8 cellular contexts compared by ENCODE assay signal in the genomic region with DNA sequence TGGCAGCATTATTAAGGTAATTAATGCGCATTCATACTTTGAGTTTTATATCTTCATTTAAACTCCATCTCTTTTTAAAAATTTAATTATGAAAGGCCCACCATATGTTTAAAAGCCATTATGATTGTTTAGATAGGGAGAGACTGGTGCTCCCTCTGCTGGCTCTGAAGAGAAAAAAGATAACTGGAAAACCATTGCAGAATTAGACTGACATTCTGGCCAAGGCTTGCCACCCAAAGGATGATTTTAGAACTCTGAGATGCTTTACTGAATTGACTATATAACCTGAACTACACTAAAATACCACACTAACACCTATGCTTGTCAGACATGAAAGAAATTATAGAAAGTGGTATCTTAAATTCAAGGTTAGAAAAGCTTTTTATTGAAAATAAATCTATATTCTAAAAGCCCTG.
DNase-seq lines count a peak whose midpoint lies in the region; ATAC-seq, FAIRE-seq and TF ChIP-seq lines count a peak whose summit lies in the region.

No MANE protein-coding gene starts in this region.

- H3K4me3 ChIP-seq in OCI-LY1 (ENCODE audit: low read depth, low read length, poor library complexity, severe bottlenecking) (no peak overlapping the region), endothelial cell of umbilical vein (replicated peaks in 1 of 3; ENCODE audit: insufficient read depth in 1 of 3, low read depth in 1 of 3, low read length in 3 of 3) (no peak overlapping the region), ovary (no peak overlapping the region)

- H3K27me3 ChIP-seq in OCI-LY1 (ENCODE audit: insufficient read depth, low read length) (no peaks in the 10 kb centered on the region), endothelial cell of umbilical vein (ENCODE audit: control insufficient read depth in 2 of 2, insufficient read depth in 2 of 2, low read length in 2 of 2) (no peaks in the 10 kb centered on the region), ovary (no peaks in the 10 kb centered on the region)

- TF ChIP-seq CTCF in OCI-LY1 (IDR thresholded peaks at IDR 0.05; ENCODE audit: low read length) (peak; percentile 69), endothelial cell of umbilical vein (IDR thresholded peaks at IDR 0.05; ENCODE audit: extremely low read depth in 1 of 2, insufficient read depth in 1 of 2, low read depth in 1 of 2, low read length in 2 of 2) (peak; percentile 43 to 53), ovary (IDR thresholded peaks at IDR 0.05) (peak; percentile 32 to 72 (median 63))

- no peak overlapping the region for H3K27ac ChIP-seq in OCI-LY1 (ENCODE audit: low read depth, low read length, poor library complexity, severe bottlenecking)
- H3K27ac ChIP-seq in endothelial cell of umbilical vein (ENCODE audit: insufficient read depth, low read depth, low read length), result no peak overlapping the region
- no peak overlapping the region for H3K27ac ChIP-seq in ovary

- 64 to 87% (median 69%) methylated on average over 1 of the region's 1 CpG for WGBS in ovary, 3 donors

- H3K9me2 ChIP-seq in OCI-LY1 (ENCODE audit: low read depth, low read length), result no peaks in the 10 kb centered on the region

- H4K20me1 ChIP-seq in OCI-LY1 (ENCODE audit: insufficient read depth, low read length) (0 out of 2 replicates have a peak, but pooled peaks cover 2% of the 10 kb centered on the region), endothelial cell of umbilical vein (replicated peaks; ENCODE audit: control insufficient read depth, extremely low read depth, insufficient read depth, low read length) (no peaks in the 10 kb centered on the region)

- CTCF ChIA-PET in endothelial cell of umbilical vein (lab: Charles Lee), result interaction anchor here (0.8 to 3.2 kb wide), 28 partner anchors 9 to 508 kb away, joined by 3 to 33 read pairs (median 4); no protein-coding TSS in a partner anchor

- dilution Hi-C loops in endothelial cell of umbilical vein (cut with MboI; ENCODE audit: extremely low pct_ligation_motif_present, low sequenced_read_pairs), result no loop called here

- H3K4me1 ChIP-seq in OCI-LY1 (ENCODE audit: insufficient read depth, low read length, severe bottlenecking) (no peaks in the 10 kb centered on the region), endothelial cell of umbilical vein (ENCODE audit: control insufficient read depth, extremely low read depth, insufficient read depth, low read length) (no peaks in the 10 kb centered on the region), ovary (ENCODE audit: insufficient read depth) (no peaks in the 10 kb centered on the region)

- intact Hi-C loops in endothelial cell of umbilical vein (cut with micrococcal nuclease) (loop anchor here (1.0 to 5.0 kb wide), 8 partner anchors 107 to 508 kb away; a partner anchor contains a TSS), ovary (cut with DNase I) (loop anchor here in 1 of 4 donors (10.0 kb wide), 2 partner anchors 411 to 429 kb away; a partner anchor contains a TSS)

- H3K4me2 ChIP-seq in OCI-LY1 (ENCODE audit: low read length) (no peak overlapping the region), endothelial cell of umbilical vein (ENCODE audit: insufficient read depth, low read length) (no peak overlapping the region)

- FAIRE-seq in endothelial cell of umbilical vein (lab: Jason Lieb, UNC), result peak; percentile 83

- TF ChIP-seq EP300 in ovary (IDR thresholded peaks at IDR 0.05), result no peak

- ATAC-seq in HG03442 (IDR thresholded peaks at IDR 0.05; ENCODE audit: unreplicated experiment), result peak; percentile 63

- H3K79me2 ChIP-seq in OCI-LY1 (ENCODE audit: insufficient read depth, low read length), result no peaks in the 10 kb centered on the region
- H3K79me2 ChIP-seq in endothelial cell of umbilical vein (ENCODE audit: control insufficient read depth, insufficient read depth, low read length), result no peaks in the 10 kb centered on the region

- no peak overlapping the region for H3K9ac ChIP-seq in OCI-LY1 (ENCODE audit: low read length)
- H3K9ac ChIP-seq in endothelial cell of umbilical vein (replicated peaks; ENCODE audit: extremely low read depth, insufficient read depth, low read length), result no peak overlapping the region

- no peaks in the 10 kb centered on the region for H3K9me1 ChIP-seq in endothelial cell of umbilical vein (replicated peaks; ENCODE audit: control insufficient read depth, extremely low read depth, insufficient read depth, low read length)

- TF ChIP-seq POLR2A in endothelial cell of umbilical vein (IDR thresholded peaks at IDR 0.05; ENCODE audit: low read depth, low read length), result no peak
- TF ChIP-seq POLR2A in ovary (IDR thresholded peaks at IDR 0.05), result no peak

- H2AFZ ChIP-seq in OCI-LY1 (ENCODE audit: low read length) (no peak overlapping the region), endothelial cell of umbilical vein (ENCODE audit: low read depth, low read length) (no peak overlapping the region)

- BruUV-seq in endothelial cell of umbilical vein (replicated peaks; lab: Mats Ljungman, UMichigan), result no TSS peak

- H3K9me3 ChIP-seq in OCI-LY1 (ENCODE audit: low read length), result no peaks in the 10 kb centered on the region
- H3K9me3 ChIP-seq in endothelial cell of umbilical vein (replicated peaks; ENCODE audit: control insufficient read depth, insufficient read depth, low read length), result no peaks in the 10 kb centered on the region
- no peaks in the 10 kb centered on the region for H3K9me3 ChIP-seq in ovary

- POLR2A ChIA-PET in endothelial cell of umbilical vein (lab: Charles Lee), result no interaction called here

- no peaks in the 10 kb centered on the region for H3F3A ChIP-seq in OCI-LY1 (ENCODE audit: insufficient read depth, low read length)

- peak; percentile 7 for DNase-seq in NOMO-1 treated with DMSO at 0.1 percent for 48 hours (lab: John Stamatoyannopoulos, UW; ENCODE audit: unreplicated experiment)
- DNase-seq in NOMO-1 treated with dmso at 0.1 percent for 144 hours (lab: John Stamatoyannopoulos, UW; ENCODE audit: unreplicated experiment), result no peak
- DNase-seq in endothelial cell of umbilical vein (ENCODE audit: low read depth, low spot score), result peak; percentile 57
- DNase-seq in ovary, result peak in 1 of 5 donors; percentile 35
- DNase-seq in cortex of kidney (lab: John Stamatoyannopoulos, UW), result no peak
- no peak for DNase-seq in activated CD4-positive, alpha-beta T cell treated with anti-CD3 and anti-CD28 coated beads, Interleukin-2, amount 50 U/mL, for 1 hour

- H3K36me3 ChIP-seq in OCI-LY1 (ENCODE audit: insufficient read depth, low read length), result no peaks in the 10 kb centered on the region
- H3K36me3 ChIP-seq in endothelial cell of umbilical vein (ENCODE audit: control insufficient read depth in 2 of 2, extremely low read depth in 1 of 2, insufficient read depth in 2 of 2, low read length in 2 of 2), result no peaks in the 10 kb centered on the region
- H3K36me3 ChIP-seq in ovary, result no peaks in the 10 kb centered on the region

TF ChIP-seq in endothelial cell of umbilical vein, 7 proteins besides CTCF, POLR2A, EP300 and RAD21:
- TF ChIP-seq EZH2 (IDR thresholded peaks at IDR 0.05; ENCODE audit: borderline replicate concordance, low read depth, low read length, severe bottlenecking), result no peak
- no peak for TF ChIP-seq JUN (IDR thresholded peaks at IDR 0.05; ENCODE audit: borderline replicate concordance, insufficient read depth, insufficient read length, low read depth)
- TF ChIP-seq FOS (IDR thresholded peaks at IDR 0.05; ENCODE audit: borderline replicate concordance, insufficient read depth, low read length), result no peak
- no peak for TF ChIP-seq POLR2AphosphoS5 (IDR thresholded peaks at IDR 0.05; ENCODE audit: insufficient read depth, low read depth, low read length)
- no peak for TF ChIP-seq GATA2 (IDR thresholded peaks at IDR 0.05; ENCODE audit: insufficient read depth, insufficient read length, low read depth, low read length)
- TF ChIP-seq MYC (IDR thresholded peaks at IDR 0.05; ENCODE audit: low read depth, low read length), result no peak
- TF ChIP-seq, protein P1, sequence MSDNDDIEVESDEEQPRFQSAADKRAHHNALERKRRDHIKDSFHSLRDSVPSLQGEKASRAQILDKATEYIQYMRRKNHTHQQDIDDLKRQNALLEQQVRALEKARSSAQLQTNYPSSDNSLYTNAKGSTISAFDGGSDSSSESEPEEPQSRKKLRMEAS (IDR thresholded peaks at IDR 0.05; ENCODE audit: insufficient read depth, insufficient read length), result no peak

Comparison
In these comparisons a context has a peak if more than half of its experiments do, and no peak if none do; other contexts are left out.
1. DNase-seq: peak in NOMO-1 treated with DMSO at 0.1 percent for 48 hours (single experiment) and endothelial cell of umbilical vein (single experiment); none in NOMO-1 treated with dmso at 0.1 percent for 144 hours (single experiment), cortex of kidney (single experiment) and activated CD4-positive, alpha-beta T cell treated with anti-CD3 and anti-CD28 coated beads, Interleukin-2, amount 50 U/mL, for 1 hour (single experiment).
2. Peak in every context shown above with its lines, with median percentiles within 50 percentile points of each other: CTCF ChIP-seq.